ENCODE assay signal across 8 cellular contexts in genomic region chr7:155296006-155296787, GRCh38. TPM values are rescaled to one million over a fixed set of nuclear protein-coding genes. Genes with fewer than 3 reads are reported as not detected.
DNase-seq lines count a peak whose midpoint lies in the region; ATAC-seq, FAIRE-seq and TF ChIP-seq lines count a peak whose summit lies in the region.

No MANE protein-coding gene starts in this region.

- SMC1A ChIA-PET in GM12878 (lab: Charles Lee; ENCODE audit: uncharacterized antibody, unreplicated experiment) = interaction anchor here (0.7 to 2.2 kb wide), 6 partner anchors 10 to 289 kb away, joined by 3 to 6 read pairs (median 3); no protein-coding TSS in a partner anchor

- in situ Hi-C loops in GM12878 (cut with MboI) = loop anchor here (5.0 to 10.0 kb wide), 2 partner anchors 91 to 294 kb away; partner anchors contain the start of gene PAXIP1

- peaks cover 0 to 3% of the 10 kb centered on the region in 2 experiments; a peak in 1 of 4 replicates for H3K36me3 ChIP-seq in GM12878 (ENCODE audit: control insufficient read depth in 2 of 2, insufficient read depth in 2 of 2, low read length in 1 of 2)
- no peaks in the 10 kb centered on the region for H3K36me3 ChIP-seq in vagina

- peak overlapping the region; percentile 81 for H3K9ac ChIP-seq in GM12878 (ENCODE audit: control insufficient read depth, insufficient read depth, low read length)

- H3K27ac ChIP-seq in GM12878 (ENCODE audit: control insufficient read depth, insufficient read depth) (peak overlapping the region; percentile 80), vagina (peak overlapping the region; percentile 95)

- peak overlapping the region; percentile 82 for H3K4me3 Mint-ChIP-seq in stimulated activated naive CD8-positive, alpha-beta T cell treated with anti-CD3 and anti-CD28 coated beads, Interleukin-15, Interleukin-2, amounts not matched to agents 100 ng/mL and 50 ng/mL, for 24 hours
- peak overlapping the region; percentile 83 for H3K4me3 Mint-ChIP-seq in memory B cell

- TF ChIP-seq CTCF in GM12878 (IDR thresholded peaks at IDR 0.05 in 2 of 3, conservative IDR thresholded peaks at IDR 0.05 in 1 of 3; ENCODE audit: control insufficient read depth in 2 of 3, extremely low read depth in 1 of 3, insufficient read depth in 1 of 3, low read depth in 3 of 3, low read length in 3 of 3) = no peak
- no peak for TF ChIP-seq CTCF in vagina (IDR thresholded peaks at IDR 0.05)

- no peak for TF ChIP-seq RAD21 in GM12878 (IDR thresholded peaks at IDR 0.05; ENCODE audit: insufficient read depth, low read depth, low read length)

- H3K4me1 Mint-ChIP-seq in stimulated activated naive CD8-positive, alpha-beta T cell treated with anti-CD3 and anti-CD28 coated beads, Interleukin-15, Interleukin-2, amounts not matched to agents 100 ng/mL and 50 ng/mL, for 24 hours (ENCODE audit: low read depth) = peaks cover 48% of the 10 kb centered on the region
- H3K4me1 Mint-ChIP-seq in memory B cell = peaks cover 15% of the 10 kb centered on the region

- RAD21 ChIA-PET in GM12878 (lab: Charles Lee; ENCODE audit: unreplicated experiment) = interaction anchor here (0.8 to 1.4 kb wide), 3 partner anchors 12 to 369 kb away, joined by 3 to 4 read pairs (median 3); no protein-coding TSS in a partner anchor

- H3K27me3 Mint-ChIP-seq in stimulated activated naive CD8-positive, alpha-beta T cell treated with anti-CD3 and anti-CD28 coated beads, Interleukin-15, Interleukin-2, amounts not matched to agents 100 ng/mL and 50 ng/mL, for 24 hours = no peaks in the 10 kb centered on the region
- H3K27me3 Mint-ChIP-seq in memory B cell = peaks cover 5% of the 10 kb centered on the region

- no peaks in the 10 kb centered on the region for H3K9me3 ChIP-seq in GM12878 (replicated peaks; ENCODE audit: control insufficient read depth, insufficient read depth, low read length)
- no peaks in the 10 kb centered on the region for H3K9me3 ChIP-seq in vagina

- H3K4me3 ChIP-seq in GM12878 (peak overlapping the region; percentile 77), vagina (peak overlapping the region; percentile 67 to 96)

- peaks cover 7% of the 10 kb centered on the region for H3K9me3 Mint-ChIP-seq in stimulated activated naive CD8-positive, alpha-beta T cell treated with anti-CD3 and anti-CD28 coated beads, Interleukin-15, Interleukin-2, amounts not matched to agents 100 ng/mL and 50 ng/mL, for 24 hours
- H3K9me3 Mint-ChIP-seq in memory B cell = no peaks in the 10 kb centered on the region

- TF ChIP-seq POLR2A in GM12878 (IDR thresholded peaks at IDR 0.05; ENCODE audit: low read depth, low read length) (no peak), vagina (IDR thresholded peaks at IDR 0.05) (no peak)

- peak; percentile 27 for FAIRE-seq in GM12878 (lab: Jason Lieb, UNC)

- H4K20me1 ChIP-seq in GM12878 (ENCODE audit: control insufficient read depth, insufficient read depth) = no peaks in the 10 kb centered on the region

- H2AFZ ChIP-seq in GM12878 (ENCODE audit: control insufficient read depth, low read depth, low read length) = no peak overlapping the region

- intact Hi-C loops in GM12878 (cut with micrococcal nuclease; ENCODE audit: unreplicated experiment) = loop anchor here (5.0 to 10.0 kb wide), 4 partner anchors 104 to 1621 kb away; partner anchors contain the start of gene PAXIP1
- intact Hi-C loops in vagina (cut with DNase I) = loop anchor here (10.0 kb wide), 1 partner anchor 91 kb away; no protein-coding TSS in a partner anchor

- 79% methylated on average over 18 of the region's 18 CpGs for WGBS in GM12878 (ENCODE audit: insufficient coverage, insufficient replicate concordance, low lambda C conversion rate, missing lambda C conversion rate)

- TSS peak; percentile 68 for BruUV-seq in GM12878 (replicated peaks; lab: Mats Ljungman, UMichigan)

- peak overlapping the region; percentile 74 for H3K4me2 ChIP-seq in GM12878 (ENCODE audit: control insufficient read depth, insufficient read depth)

- no peak for ATAC-seq in stimulated activated naive CD8-positive, alpha-beta T cell treated with anti-CD3 and anti-CD28 coated beads, Interleukin-15, Interleukin-2, amounts not matched to agents 100 U/mL and 50 U/mL, for 24 hours
- no peak for ATAC-seq in GM12878
- no peak for ATAC-seq in memory B cell (ENCODE audit: low read depth)
- ATAC-seq in HG02870 (IDR thresholded peaks at IDR 0.05; ENCODE audit: unreplicated experiment) = no peak
- no peak for ATAC-seq in GM21381 (IDR thresholded peaks at IDR 0.05; ENCODE audit: unreplicated experiment)

- TF ChIP-seq EP300 in GM12878 (IDR thresholded peaks at IDR 0.05; ENCODE audit: borderline replicate concordance in 1 of 2, control insufficient read depth in 1 of 2, low read depth in 2 of 2, low read length in 2 of 2) = no peak

- peaks cover 38% of the 10 kb centered on the region for H3K79me2 ChIP-seq in GM12878 (ENCODE audit: control insufficient read depth, insufficient read depth, low read length)

- H3K4me1 ChIP-seq in GM12878 (ENCODE audit: control insufficient read depth, insufficient read depth, low read length) (peaks cover 6% of the 10 kb centered on the region), vagina (peaks cover 38% of the 10 kb centered on the region)

- peak overlapping the region; percentile 91 for H3K27ac Mint-ChIP-seq in stimulated activated naive CD8-positive, alpha-beta T cell treated with anti-CD3 and anti-CD28 coated beads, Interleukin-15, Interleukin-2, amounts not matched to agents 100 ng/mL and 50 ng/mL, for 24 hours
- peak overlapping the region; percentile 95 for H3K27ac Mint-ChIP-seq in memory B cell

- no peak for DNase-seq in stimulated activated naive CD8-positive, alpha-beta T cell treated with anti-CD3 and anti-CD28 coated beads, Interleukin-15, Interleukin-2, amounts not matched to agents 100 U/mL and 50 U/mL, for 24 hours
- no peak for DNase-seq in GM12878 (ENCODE audit: low read depth, low spot score)
- DNase-seq in memory B cell (ENCODE audit: low spot score in 2 of 2) = no peak
- DNase-seq in vagina (ENCODE audit: extremely low spot score in 2 of 2) = peak in 1 of 2 donors; percentile 89
- no peak for DNase-seq in NCI-H2081 treated with DMSO at 0.1 percent for 48 hours (lab: John Stamatoyannopoulos, UW)

- CTCF ChIA-PET in GM12878 (lab: Yijun Ruan, JAX) = interaction anchor here (0.6 to 3.7 kb wide), 7 partner anchors 49 to 462 kb away, joined by 3 to 17 read pairs (median 4); no protein-coding TSS in a partner anchor

- no peaks in the 10 kb centered on the region for H3K27me3 ChIP-seq in GM12878 (replicated peaks in 1 of 2; ENCODE audit: control insufficient read depth in 2 of 2, insufficient read depth in 2 of 2, low read length in 1 of 2)
- no peaks in the 10 kb centered on the region for H3K27me3 ChIP-seq in vagina

- peaks cover 21% of the 10 kb centered on the region for H3K36me3 Mint-ChIP-seq in stimulated activated naive CD8-positive, alpha-beta T cell treated with anti-CD3 and anti-CD28 coated beads, Interleukin-15, Interleukin-2, amounts not matched to agents 100 ng/mL and 50 ng/mL, for 24 hours (ENCODE audit: low read depth)
- peaks cover 3% of the 10 kb centered on the region for H3K36me3 Mint-ChIP-seq in memory B cell

- POLR2A ChIA-PET in GM12878 (lab: Charles Lee) = interaction anchor here (0.5 to 4.4 kb wide), 4 partner anchors 13 to 354 kb away, joined by 3 to 86 read pairs (median 4); no protein-coding TSS in a partner anchor

TF ChIP-seq in GM12878, 131 proteins besides CTCF, POLR2A, EP300 and RAD21 (continues in another document):
- no peak for TF ChIP-seq ZBTB11 (CRISPR knock-in tag; IDR thresholded peaks at IDR 0.05)

RNA-seq across cellular contexts. Expression of gene INSIG1, which starts 1.5 kb away (rescaled TPM):
- 159 and 167 TPM in 2 replicates for total RNA-seq in GM12878 (2013; cell fraction: nucleolus; rRNA removed)
- total RNA-seq in GM12878 (2014; rRNA removed) (156 and 187 TPM in 2 replicates), GM12878 (2014; rRNA removed; fragmentation: Illumina TruSeq; extraction: Trizol) (97.0 and 103 TPM in 2 replicates), GM12878 (2021) (119 and 131 TPM in 2 replicates), vagina (63.6 TPM)
- 66.1 TPM for polyA plus RNA-seq in GM12878 (2011; ENCODE audit: low read depth)
- polyA plus RNA-seq in GM12878 (2011; rRNA removed) (168 and 196 TPM in 2 replicates), GM12878 (2014; fragmentation: Illumina TruSeq; extraction: Trizol) (85.2 and 108 TPM in 2 replicates), GM12878 (2014; fragmentation: Nextera tagmentation; extraction: Ambion mirVana) (10 to 100 TPM; 29.6 to 43.4 TPM), GM12878 (2014; rRNA removed) (128 and 136 TPM in 2 replicates), GM12878 (2016; fragmentation: Nextera tagmentation; extraction: Ambion mirVana) (10 to 100 TPM; 65.6 to 66.1 TPM)
- 155 and 156 TPM in 2 replicates for polyA plus RNA-seq in GM12878 (2011; cell fraction: cytosol; rRNA removed)
- polyA plus RNA-seq in GM12878 (2011; cell fraction: nucleus; rRNA removed) = 92.5 and 100 TPM in 2 replicates
- 82.7 and 115 TPM in 2 replicates for polyA plus RNA-seq in GM12878 (2012)
- 146 and 169 TPM in 2 replicates for polyA minus RNA-seq in GM12878 (2011; rRNA and poly(A)+ RNA removed)
- polyA minus RNA-seq in GM12878 (2011; cell fraction: cytosol; rRNA and poly(A)+ RNA removed) = 78.2 and 84.5 TPM in 2 replicates
- polyA minus RNA-seq in GM12878 (2011; cell fraction: nucleus; rRNA and poly(A)+ RNA removed) = 115 and 158 TPM in 2 replicates
